27 cellular contexts compared by ENCODE assay signal in the genomic region with DNA sequence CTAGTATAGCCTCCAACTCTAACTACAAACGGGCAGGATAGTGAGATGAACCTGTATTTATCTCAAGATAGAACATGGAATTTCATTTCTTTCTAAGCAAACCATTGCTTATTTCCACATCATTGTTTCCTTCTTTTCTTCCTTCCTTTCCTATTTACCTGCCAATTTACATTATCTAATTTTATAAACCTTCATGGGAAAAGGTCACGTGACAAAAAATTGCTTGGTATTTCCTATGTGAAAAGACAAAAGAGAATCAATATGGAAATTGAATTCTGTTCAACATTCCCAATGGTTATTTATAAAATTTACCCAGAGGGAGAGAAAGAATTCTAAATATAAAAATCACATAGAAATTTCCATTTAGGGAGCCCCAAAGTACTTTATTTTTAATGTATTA.
"Had no signal": no experiment of that assay in that cellular context is flagged by ENCODE, and none has a peak within 500 bp of the region (broad histone marks: within the 10 kb centered on the region; RNA-seq: fewer than 3 reads in every experiment).

No MANE protein-coding gene starts in this region.

- H3K4me1 ChIP-seq: foreskin keratinocyte had no signal

- H3K36me3 ChIP-seq: colonic mucosa, esophagus muscularis mucosa, esophagus squamous epithelium, gastrocnemius medialis, gastroesophageal sphincter, heart left ventricle, heart right ventricle had no signal

- H3K27ac ChIP-seq: colonic mucosa, coronary artery, dorsolateral prefrontal cortex, epithelial cell of prostate, esophagus muscularis mucosa, esophagus squamous epithelium, foreskin keratinocyte, gastrocnemius medialis, gastroesophageal sphincter, heart left ventricle, heart right ventricle had no signal

- FAIRE-seq: colon, endometrium, endothelial cell of umbilical vein, frontal cortex had no signal

- H3K27me3 ChIP-seq: colonic mucosa, dorsolateral prefrontal cortex, esophagus muscularis mucosa, esophagus squamous epithelium, gastrocnemius medialis, gastroesophageal sphincter, heart left ventricle, heart right ventricle had no signal

- H3K4me3 ChIP-seq: colonic mucosa, coronary artery, dorsolateral prefrontal cortex, esophagus muscularis mucosa, esophagus squamous epithelium, gastrocnemius medialis, gastroesophageal sphincter, heart left ventricle, heart right ventricle had no signal

- H3K9me3 ChIP-seq: colonic mucosa, esophagus muscularis mucosa, esophagus squamous epithelium, gastrocnemius medialis, gastroesophageal sphincter, heart left ventricle had no signal

- ATAC-seq: effector memory CD8-positive, alpha-beta T cell; esophagus mucosa; foreskin keratinocyte; gastrocnemius medialis; gastroesophageal sphincter; heart left ventricle; heart right ventricle had no signal

- DNase-seq: colonic mucosa; cortex of kidney; dermis blood vessel endothelial cell; dorsolateral prefrontal cortex; effector CD4-positive, alpha-beta T cell; effector CD8-positive, alpha-beta T cell; effector memory CD4-positive, alpha-beta T cell; effector memory CD8-positive, alpha-beta T cell; erythroblast; esophagus squamous epithelium; foreskin fibroblast; foreskin keratinocyte; foreskin melanocyte; gastrocnemius medialis; glutamatergic neuron; head of caudate nucleus; heart left ventricle; heart right ventricle had no signal
